ENCODE assay signal across 1 cellular context in the genomic region with DNA sequence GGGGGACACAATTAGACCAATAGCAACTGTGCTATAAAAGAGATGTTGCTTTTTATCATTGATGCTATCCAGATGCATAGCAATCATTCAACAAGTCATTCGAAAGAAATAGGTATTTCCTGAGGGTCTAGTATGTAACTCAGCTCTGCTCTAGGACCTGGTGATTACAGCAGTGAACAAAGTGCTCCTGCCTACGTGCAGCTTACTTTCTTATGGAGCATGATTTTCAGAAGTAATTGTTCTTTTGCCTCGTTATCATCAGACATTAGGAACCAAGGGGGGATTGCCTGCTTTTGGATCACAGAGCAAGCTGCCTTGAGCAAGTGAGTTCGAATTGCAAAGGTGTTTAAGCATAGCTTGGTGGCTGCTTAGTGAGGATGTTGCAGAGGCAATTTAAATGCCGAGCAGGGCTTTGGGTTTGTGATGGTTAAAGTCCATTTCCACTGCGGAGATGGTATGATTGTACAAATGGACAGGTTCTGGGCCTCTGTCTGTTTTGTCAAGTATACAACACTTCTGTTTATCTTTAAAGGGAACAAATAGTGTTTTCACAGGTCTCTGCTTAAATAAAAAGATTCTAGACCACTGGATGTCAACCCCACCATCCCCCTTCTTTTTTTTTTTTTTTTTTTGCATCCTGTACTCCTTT.
TF ChIP-seq lines count a peak whose summit lies in the region.

No MANE protein-coding gene starts in this region.

TF ChIP-seq in HepG2, 621 proteins besides CTCF, POLR2A, EP300 and RAD21 (continued from another document):
- TF ChIP-seq REPIN1 (CRISPR knock-in tag; IDR thresholded peaks at IDR 0.05; ENCODE audit: borderline replicate concordance, low read depth) (no peak), ZNF619 (CRISPR knock-in tag; IDR thresholded peaks at IDR 0.05) (no peak), REL (CRISPR knock-in tag; conservative IDR thresholded peaks at IDR 0.05) (no peak), KLF9 (CRISPR knock-in tag; IDR thresholded peaks at IDR 0.05; ENCODE audit: low read depth) (no peak), PPARG (CRISPR knock-in tag; conservative IDR thresholded peaks at IDR 0.05) (peak; percentile 54; the same call in 1 of the 2 replicates), ARNT (IDR thresholded peaks at IDR 0.05) (no peak), ZNF33B (CRISPR knock-in tag; IDR thresholded peaks at IDR 0.05) (no peak), U2AF1 (optimal IDR thresholded peaks at IDR 0.05; ENCODE audit: low read depth, low read length) (no peak), ZMAT3 (CRISPR knock-in tag; conservative IDR thresholded peaks at IDR 0.05) (no peak), KLF12 (CRISPR knock-in tag; IDR thresholded peaks at IDR 0.05; ENCODE audit: borderline replicate concordance) (no peak), NBN (conservative IDR thresholded peaks at IDR 0.05) (no peak), ZNF768 (CRISPR knock-in tag; IDR thresholded peaks at IDR 0.05) (no peak), GPN1 (CRISPR knock-in tag; IDR thresholded peaks at IDR 0.05; ENCODE audit: borderline replicate concordance) (no peak), TBX2 (CRISPR knock-in tag; IDR thresholded peaks at IDR 0.05; ENCODE audit: borderline replicate concordance) (peak; percentile 53; the same call in 1 of the 2 replicates), ZNF484 (CRISPR knock-in tag; IDR thresholded peaks at IDR 0.05; ENCODE audit: borderline replicate concordance, low read depth) (no peak), BCLAF1 (IDR thresholded peaks at IDR 0.05) (no peak), KLF15 (CRISPR knock-in tag; IDR thresholded peaks at IDR 0.05; ENCODE audit: borderline replicate concordance) (no peak), NAIF1 (CRISPR knock-in tag; IDR thresholded peaks at IDR 0.05; ENCODE audit: borderline replicate concordance) (0 out of 2 replicates have a peak, but pooled peaks have one; percentile 34), SMAD3 (CRISPR knock-in tag; IDR thresholded peaks at IDR 0.05) (no peak), MED8 (CRISPR knock-in tag; IDR thresholded peaks at IDR 0.05; ENCODE audit: insufficient replicate concordance) (no peak), ZXDC (CRISPR knock-in tag; IDR thresholded peaks at IDR 0.05) (no peak), DRAP1 (CRISPR knock-in tag; IDR thresholded peaks at IDR 0.05) (no peak; the same call in 1 of the 2 replicates), NFYC (CRISPR knock-in tag; IDR thresholded peaks at IDR 0.05) (no peak), DPF2 (CRISPR knock-in tag; IDR thresholded peaks at IDR 0.05; ENCODE audit: borderline replicate concordance, low read depth) (no peak), MAFF (IDR thresholded peaks at IDR 0.05; ENCODE audit: low read depth, low read length) (no peak), ZNF414 (CRISPR knock-in tag; IDR thresholded peaks at IDR 0.05) (no peak), ZNF543 (CRISPR knock-in tag; IDR thresholded peaks at IDR 0.05) (no peak), GMEB1 (CRISPR knock-in tag; IDR thresholded peaks at IDR 0.05; ENCODE audit: borderline replicate concordance) (no peak), ZBTB7B (CRISPR knock-in tag; IDR thresholded peaks at IDR 0.05) (no peak), ZNF253 (CRISPR knock-in tag; IDR thresholded peaks at IDR 0.05; ENCODE audit: borderline replicate concordance) (no peak), FOXC1 (CRISPR knock-in tag; IDR thresholded peaks at IDR 0.05; ENCODE audit: borderline replicate concordance) (no peak), CCDC6 (CRISPR knock-in tag; IDR thresholded peaks at IDR 0.05) (no peak), SMARCE1 (IDR thresholded peaks at IDR 0.05; ENCODE audit: borderline replicate concordance) (no peak), ONECUT2 (CRISPR knock-in tag; IDR thresholded peaks at IDR 0.05) (no peak), SALL1 (CRISPR knock-in tag; IDR thresholded peaks at IDR 0.05) (peak; percentile 53; the same call in 1 of the 2 replicates), ZSCAN12 (CRISPR knock-in tag; IDR thresholded peaks at IDR 0.05) (no peak), CBX1 (IDR thresholded peaks at IDR 0.05; ENCODE audit: low read depth) (no peak), SMC3 (IDR thresholded peaks at IDR 0.05; ENCODE audit: low read length) (no peak; the same call in 1 of the 2 replicates), ZNF367 (CRISPR knock-in tag; IDR thresholded peaks at IDR 0.05; ENCODE audit: borderline replicate concordance) (0 out of 2 replicates have a peak, but pooled peaks have one; percentile 42), LCORL (IDR thresholded peaks at IDR 0.05) (no peak), LCORL (CRISPR knock-in tag; IDR thresholded peaks at IDR 0.05) (no peak), KLF11 (CRISPR knock-in tag; IDR thresholded peaks at IDR 0.05) (no peak), ZBTB3 (CRISPR knock-in tag; IDR thresholded peaks at IDR 0.05; ENCODE audit: borderline replicate concordance, low read depth) (no peak), NONO (IDR thresholded peaks at IDR 0.05) (no peak), NONO (CRISPR knock-in tag; conservative IDR thresholded peaks at IDR 0.05) (0 out of 2 replicates have a peak, but pooled peaks have one; percentile 26), ZNF143 (CRISPR knock-in tag; IDR thresholded peaks at IDR 0.05) (no peak), MAFK (conservative IDR thresholded peaks at IDR 0.05 in 1 of 2, IDR thresholded peaks at IDR 0.05 in 1 of 2; ENCODE audit: low read length in 2 of 2) (no peak), MED13 (CRISPR knock-in tag; IDR thresholded peaks at IDR 0.05) (no peak), KDM1A (CRISPR knock-in tag; IDR thresholded peaks at IDR 0.05) (no peak), ZNF230 (CRISPR knock-in tag; IDR thresholded peaks at IDR 0.05) (no peak), SATB2 (CRISPR knock-in tag; IDR thresholded peaks at IDR 0.05) (no peak), ZNF629 (CRISPR knock-in tag; conservative IDR thresholded peaks at IDR 0.05) (0 out of 2 replicates have a peak, but pooled peaks have one; percentile 18), U2AF2 (IDR thresholded peaks at IDR 0.05; ENCODE audit: low read depth, low read length) (no peak), CREM (IDR thresholded peaks at IDR 0.05) (0 out of 2 replicates have a peak, but pooled peaks have one; percentile 14), CREM (CRISPR knock-in tag; IDR thresholded peaks at IDR 0.05) (no peak), ZNF788 (CRISPR knock-in tag; IDR thresholded peaks at IDR 0.05; ENCODE audit: borderline replicate concordance) (no peak), ZBTB21 (CRISPR knock-in tag; IDR thresholded peaks at IDR 0.05) (no peak), ZNF44 (CRISPR knock-in tag; IDR thresholded peaks at IDR 0.05) (no peak)
- TF ChIP-seq, protein P1, sequence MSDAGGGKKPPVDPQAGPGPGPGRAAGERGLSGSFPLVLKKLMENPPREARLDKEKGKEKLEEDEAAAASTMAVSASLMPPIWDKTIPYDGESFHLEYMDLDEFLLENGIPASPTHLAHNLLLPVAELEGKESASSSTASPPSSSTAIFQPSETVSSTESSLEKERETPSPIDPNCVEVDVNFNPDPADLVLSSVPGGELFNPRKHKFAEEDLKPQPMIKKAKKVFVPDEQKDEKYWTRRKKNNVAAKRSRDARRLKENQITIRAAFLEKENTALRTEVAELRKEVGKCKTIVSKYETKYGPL (CRISPR knock-in tag; IDR thresholded peaks at IDR 0.05), result no peak
- TF ChIP-seq, protein P2, sequence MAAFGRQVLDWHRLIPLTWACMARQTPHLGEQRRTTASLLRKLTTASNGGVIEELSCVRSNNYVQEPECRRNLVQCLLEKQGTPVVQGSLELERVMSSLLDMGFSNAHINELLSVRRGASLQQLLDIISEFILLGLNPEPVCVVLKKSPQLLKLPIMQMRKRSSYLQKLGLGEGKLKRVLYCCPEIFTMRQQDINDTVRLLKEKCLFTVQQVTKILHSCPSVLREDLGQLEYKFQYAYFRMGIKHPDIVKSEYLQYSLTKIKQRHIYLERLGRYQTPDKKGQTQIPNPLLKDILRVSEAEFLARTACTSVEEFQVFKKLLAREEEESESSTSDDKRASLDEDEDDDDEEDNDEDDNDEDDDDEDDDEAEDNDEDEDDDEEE (CRISPR knock-in tag; IDR thresholded peaks at IDR 0.05), result no peak
- TF ChIP-seq, protein P3, sequence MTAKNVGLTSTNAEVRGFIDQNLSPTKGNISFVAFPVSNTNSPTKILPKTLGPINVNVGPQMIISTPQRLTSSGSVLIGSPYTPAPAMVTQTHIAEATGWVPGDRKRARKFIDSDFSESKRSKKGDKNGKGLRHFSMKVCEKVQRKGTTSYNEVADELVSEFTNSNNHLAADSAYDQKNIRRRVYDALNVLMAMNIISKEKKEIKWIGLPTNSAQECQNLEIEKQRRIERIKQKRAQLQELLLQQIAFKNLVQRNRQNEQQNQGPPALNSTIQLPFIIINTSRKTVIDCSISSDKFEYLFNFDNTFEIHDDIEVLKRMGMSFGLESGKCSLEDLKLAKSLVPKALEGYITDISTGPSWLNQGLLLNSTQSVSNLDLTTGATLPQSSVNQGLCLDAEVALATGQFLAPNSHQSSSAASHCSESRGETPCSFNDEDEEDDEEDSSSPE (CRISPR knock-in tag; IDR thresholded peaks at IDR 0.05), result peak; percentile 28; the same call in 1 of the 2 replicates
